ENCODE assay signal across 1 cellular context in the genomic region with DNA sequence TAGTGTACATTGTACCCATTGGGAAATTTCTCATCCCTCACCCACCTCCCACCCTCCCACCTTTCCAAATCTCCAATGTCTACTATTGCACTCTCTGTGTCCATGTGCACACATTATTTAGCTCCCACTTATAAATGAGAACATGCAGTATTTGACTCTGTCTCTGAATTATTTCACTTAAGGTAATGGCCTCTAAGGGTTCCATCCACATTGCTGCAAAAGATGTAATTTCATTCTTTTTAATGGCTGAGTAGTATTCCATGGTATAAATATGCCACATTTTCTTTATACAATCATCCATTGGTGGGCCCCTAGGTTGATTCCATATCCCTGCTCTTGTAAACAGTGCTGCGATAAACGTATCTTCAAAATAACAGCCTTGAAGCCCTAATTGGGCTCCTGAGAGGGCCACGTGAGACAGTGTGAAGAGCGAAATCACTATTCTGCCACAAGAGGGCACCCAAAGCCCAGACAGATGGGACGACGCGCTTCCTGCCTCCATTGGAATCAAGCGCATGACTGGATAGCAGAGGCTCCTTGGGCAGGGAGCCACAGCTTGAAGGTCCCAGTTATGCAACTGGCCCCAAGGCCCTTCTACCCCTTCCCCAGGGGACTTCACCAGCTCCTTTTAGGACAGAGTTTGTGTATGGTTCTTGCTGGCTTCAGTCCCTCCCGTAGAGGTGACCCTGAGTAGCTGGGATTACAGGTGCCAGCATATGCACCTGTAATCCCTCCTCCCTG.
TF ChIP-seq lines count a peak whose summit lies in the region.

No MANE protein-coding gene starts in this region.

TF ChIP-seq in K562, 482 proteins besides CTCF, POLR2A, EP300 and RAD21 (continues in another document):
- TF ChIP-seq, protein P1, sequence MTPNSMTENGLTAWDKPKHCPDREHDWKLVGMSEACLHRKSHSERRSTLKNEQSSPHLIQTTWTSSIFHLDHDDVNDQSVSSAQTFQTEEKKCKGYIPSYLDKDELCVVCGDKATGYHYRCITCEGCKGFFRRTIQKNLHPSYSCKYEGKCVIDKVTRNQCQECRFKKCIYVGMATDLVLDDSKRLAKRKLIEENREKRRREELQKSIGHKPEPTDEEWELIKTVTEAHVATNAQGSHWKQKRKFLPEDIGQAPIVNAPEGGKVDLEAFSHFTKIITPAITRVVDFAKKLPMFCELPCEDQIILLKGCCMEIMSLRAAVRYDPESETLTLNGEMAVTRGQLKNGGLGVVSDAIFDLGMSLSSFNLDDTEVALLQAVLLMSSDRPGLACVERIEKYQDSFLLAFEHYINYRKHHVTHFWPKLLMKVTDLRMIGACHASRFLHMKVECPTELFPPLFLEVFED (CRISPR knock-in tag; conservative IDR thresholded peaks at IDR 0.05), result no peak
- TF ChIP-seq ESRRA (IDR thresholded peaks at IDR 0.05; ENCODE audit: borderline replicate concordance, low read depth), result no peak
- TF ChIP-seq CC2D1A (IDR thresholded peaks at IDR 0.05), result peak; percentile 75
- peak in 1 of 2 experiments; percentile 71; a peak in 1 of 3 replicates for TF ChIP-seq CBX3 (IDR thresholded peaks at IDR 0.05; ENCODE audit: borderline replicate concordance in 1 of 2, low read length in 2 of 2)
- TF ChIP-seq, protein P2, sequence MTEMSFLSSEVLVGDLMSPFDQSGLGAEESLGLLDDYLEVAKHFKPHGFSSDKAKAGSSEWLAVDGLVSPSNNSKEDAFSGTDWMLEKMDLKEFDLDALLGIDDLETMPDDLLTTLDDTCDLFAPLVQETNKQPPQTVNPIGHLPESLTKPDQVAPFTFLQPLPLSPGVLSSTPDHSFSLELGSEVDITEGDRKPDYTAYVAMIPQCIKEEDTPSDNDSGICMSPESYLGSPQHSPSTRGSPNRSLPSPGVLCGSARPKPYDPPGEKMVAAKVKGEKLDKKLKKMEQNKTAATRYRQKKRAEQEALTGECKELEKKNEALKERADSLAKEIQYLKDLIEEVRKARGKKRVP (CRISPR knock-in tag; IDR thresholded peaks at IDR 0.05), result no peak
- TF ChIP-seq, protein P3, sequence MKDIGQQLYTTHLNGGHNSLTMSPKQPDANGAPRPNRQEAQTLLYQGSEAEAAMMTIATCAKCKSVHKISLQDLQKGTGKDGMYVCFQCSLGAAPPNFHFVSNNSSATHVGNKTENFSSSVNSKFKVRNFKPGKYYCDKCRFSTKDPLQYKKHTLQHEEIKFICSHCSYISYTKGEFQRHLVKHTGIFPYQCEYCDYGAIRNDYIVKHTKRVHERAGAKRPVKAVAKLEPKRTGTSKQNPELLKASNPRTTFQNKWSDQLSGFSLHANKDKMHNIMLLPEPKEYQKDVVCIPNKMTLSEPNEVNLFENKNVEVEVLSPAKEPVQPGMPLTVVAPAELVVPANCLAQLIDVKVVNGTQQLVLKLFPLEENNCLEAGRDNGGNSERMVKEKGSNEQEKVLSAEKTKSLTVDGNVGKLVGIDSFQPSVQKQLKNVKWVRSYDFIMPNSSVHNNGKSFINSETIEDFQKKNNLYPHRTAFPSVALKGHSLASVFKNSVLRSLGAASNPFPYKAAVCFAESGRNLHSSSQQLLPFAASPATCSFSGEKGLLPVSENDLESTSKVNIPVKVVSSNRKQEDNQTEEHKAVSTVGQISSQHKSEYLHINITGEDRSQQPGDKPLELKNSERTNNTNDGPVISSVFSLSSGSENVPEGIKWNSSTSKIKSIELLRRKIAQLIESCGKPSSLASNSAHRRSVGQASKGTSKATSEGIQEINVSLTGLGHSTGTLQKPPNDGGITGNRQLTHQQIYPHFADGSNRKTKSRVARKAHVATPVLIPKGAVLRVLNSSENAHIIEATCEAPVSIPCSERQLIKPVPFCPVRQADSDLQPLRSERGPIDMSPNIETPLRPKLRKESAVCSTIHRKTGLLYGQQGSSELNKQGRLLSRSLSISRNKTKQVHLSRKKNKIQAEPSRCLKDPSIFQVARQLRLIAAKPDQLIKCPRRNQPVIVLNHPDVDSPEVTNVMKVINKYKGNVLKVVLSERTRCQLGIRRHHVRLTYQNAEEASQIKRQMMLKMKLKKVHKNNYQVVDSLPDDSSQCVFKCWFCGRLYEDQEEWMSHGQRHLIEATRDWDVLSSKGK (CRISPR knock-in tag; IDR thresholded peaks at IDR 0.05), result no peak
- TF ChIP-seq, protein P4, sequence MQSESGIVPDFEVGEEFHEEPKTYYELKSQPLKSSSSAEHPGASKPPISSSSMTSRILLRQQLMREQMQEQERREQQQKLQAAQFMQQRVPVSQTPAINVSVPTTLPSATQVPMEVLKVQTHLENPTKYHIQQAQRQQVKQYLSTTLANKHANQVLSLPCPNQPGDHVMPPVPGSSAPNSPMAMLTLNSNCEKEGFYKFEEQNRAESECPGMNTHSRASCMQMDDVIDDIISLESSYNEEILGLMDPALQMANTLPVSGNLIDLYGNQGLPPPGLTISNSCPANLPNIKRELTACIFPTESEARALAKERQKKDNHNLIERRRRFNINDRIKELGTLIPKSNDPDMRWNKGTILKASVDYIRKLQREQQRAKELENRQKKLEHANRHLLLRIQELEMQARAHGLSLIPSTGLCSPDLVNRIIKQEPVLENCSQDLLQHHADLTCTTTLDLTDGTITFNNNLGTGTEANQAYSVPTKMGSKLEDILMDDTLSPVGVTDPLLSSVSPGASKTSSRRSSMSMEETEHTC (IDR thresholded peaks at IDR 0.05), result peak; percentile 53
- TF ChIP-seq, protein P5, sequence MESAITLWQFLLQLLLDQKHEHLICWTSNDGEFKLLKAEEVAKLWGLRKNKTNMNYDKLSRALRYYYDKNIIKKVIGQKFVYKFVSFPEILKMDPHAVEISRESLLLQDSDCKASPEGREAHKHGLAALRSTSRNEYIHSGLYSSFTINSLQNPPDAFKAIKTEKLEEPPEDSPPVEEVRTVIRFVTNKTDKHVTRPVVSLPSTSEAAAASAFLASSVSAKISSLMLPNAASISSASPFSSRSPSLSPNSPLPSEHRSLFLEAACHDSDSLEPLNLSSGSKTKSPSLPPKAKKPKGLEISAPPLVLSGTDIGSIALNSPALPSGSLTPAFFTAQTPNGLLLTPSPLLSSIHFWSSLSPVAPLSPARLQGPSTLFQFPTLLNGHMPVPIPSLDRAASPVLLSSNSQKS (CRISPR knock-in tag; IDR thresholded peaks at IDR 0.05), result no peak
- no peak for TF ChIP-seq CXXC5 (CRISPR knock-in tag; IDR thresholded peaks at IDR 0.05)
- no peak for TF ChIP-seq ATF7 (IDR thresholded peaks at IDR 0.05)
- TF ChIP-seq MTF1 (CRISPR knock-in tag; IDR thresholded peaks at IDR 0.05; ENCODE audit: borderline replicate concordance), result no peak
- TF ChIP-seq YY1 (IDR thresholded peaks at IDR 0.05; ENCODE audit: borderline replicate concordance in 1 of 3, control insufficient read depth in 1 of 3, extremely low read depth in 1 of 3, insufficient read depth in 3 of 3, insufficient read length in 1 of 3, insufficient replicate concordance in 2 of 3, low read depth in 1 of 3, low read length in 2 of 3), result peak in 2 of 3 experiments; percentile 47 to 71
- TF ChIP-seq, protein P6, sequence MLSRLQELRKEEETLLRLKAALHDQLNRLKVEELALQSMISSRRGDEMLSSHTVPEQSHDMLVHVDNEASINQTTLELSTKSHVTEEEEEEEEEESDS (CRISPR knock-in tag; IDR thresholded peaks at IDR 0.05), result no peak
- TF ChIP-seq RBBP5 (IDR thresholded peaks at IDR 0.05; ENCODE audit: borderline replicate concordance, insufficient read depth, low read length, poor library complexity, severe bottlenecking), result no peak
- TF ChIP-seq STAG1 (CRISPR knock-in tag; IDR thresholded peaks at IDR 0.05; ENCODE audit: borderline replicate concordance), result peak; percentile 41; the same call in 1 of the 2 replicates
- TF ChIP-seq ZNF253 (CRISPR knock-in tag; conservative IDR thresholded peaks at IDR 0.05), result no peak
- 0 out of 2 replicates have a peak, but pooled peaks have one; percentile 16 for TF ChIP-seq ARID2 (IDR thresholded peaks at IDR 0.05)
- no peak for TF ChIP-seq XRCC3 (IDR thresholded peaks at IDR 0.05)
- TF ChIP-seq TOE1 (IDR thresholded peaks at IDR 0.05; ENCODE audit: borderline replicate concordance), result 0 out of 2 replicates have a peak, but pooled peaks have one; percentile 41
- TF ChIP-seq TOE1 (CRISPR knock-in tag; IDR thresholded peaks at IDR 0.05; ENCODE audit: borderline replicate concordance, low read depth), result no peak
- TF ChIP-seq BRF1 (IDR thresholded peaks at IDR 0.05; ENCODE audit: borderline replicate concordance, extremely low read depth, insufficient read length), result no peak
- TF ChIP-seq NFATC3 (IDR thresholded peaks at IDR 0.05), result no peak
- TF ChIP-seq BCOR (IDR thresholded peaks at IDR 0.05), result no peak
- TF ChIP-seq ETV5 (CRISPR knock-in tag; IDR thresholded peaks at IDR 0.05; ENCODE audit: low read depth), result no peak
- TF ChIP-seq GTF2E2 (tag; IDR thresholded peaks at IDR 0.05), result no peak
- TF ChIP-seq TCF3 (CRISPR knock-in tag; IDR thresholded peaks at IDR 0.05), result 0 out of 2 replicates have a peak, but pooled peaks have one; percentile 7
- no peak for TF ChIP-seq NCOR1 (IDR thresholded peaks at IDR 0.05)
- no peak for TF ChIP-seq ADNP (tag; IDR thresholded peaks at IDR 0.05)
- TF ChIP-seq TEAD4 (IDR thresholded peaks at IDR 0.05; ENCODE audit: low read length), result peak; percentile 32; the same call in 1 of the 2 replicates
- no peak for TF ChIP-seq TEAD4 (CRISPR knock-in tag; IDR thresholded peaks at IDR 0.05; ENCODE audit: borderline replicate concordance)
- TF ChIP-seq, protein P7, sequence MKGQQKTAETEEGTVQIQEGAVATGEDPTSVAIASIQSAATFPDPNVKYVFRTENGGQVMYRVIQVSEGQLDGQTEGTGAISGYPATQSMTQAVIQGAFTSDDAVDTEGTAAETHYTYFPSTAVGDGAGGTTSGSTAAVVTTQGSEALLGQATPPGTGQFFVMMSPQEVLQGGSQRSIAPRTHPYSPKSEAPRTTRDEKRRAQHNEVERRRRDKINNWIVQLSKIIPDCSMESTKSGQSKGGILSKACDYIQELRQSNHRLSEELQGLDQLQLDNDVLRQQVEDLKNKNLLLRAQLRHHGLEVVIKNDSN (CRISPR knock-in tag; IDR thresholded peaks at IDR 0.05), result peak; percentile 80
- TF ChIP-seq, protein P8, sequence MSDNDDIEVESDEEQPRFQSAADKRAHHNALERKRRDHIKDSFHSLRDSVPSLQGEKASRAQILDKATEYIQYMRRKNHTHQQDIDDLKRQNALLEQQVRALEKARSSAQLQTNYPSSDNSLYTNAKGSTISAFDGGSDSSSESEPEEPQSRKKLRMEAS (CRISPR knock-in tag; IDR thresholded peaks at IDR 0.05), result peak; percentile 88
- TF ChIP-seq, protein P9, sequence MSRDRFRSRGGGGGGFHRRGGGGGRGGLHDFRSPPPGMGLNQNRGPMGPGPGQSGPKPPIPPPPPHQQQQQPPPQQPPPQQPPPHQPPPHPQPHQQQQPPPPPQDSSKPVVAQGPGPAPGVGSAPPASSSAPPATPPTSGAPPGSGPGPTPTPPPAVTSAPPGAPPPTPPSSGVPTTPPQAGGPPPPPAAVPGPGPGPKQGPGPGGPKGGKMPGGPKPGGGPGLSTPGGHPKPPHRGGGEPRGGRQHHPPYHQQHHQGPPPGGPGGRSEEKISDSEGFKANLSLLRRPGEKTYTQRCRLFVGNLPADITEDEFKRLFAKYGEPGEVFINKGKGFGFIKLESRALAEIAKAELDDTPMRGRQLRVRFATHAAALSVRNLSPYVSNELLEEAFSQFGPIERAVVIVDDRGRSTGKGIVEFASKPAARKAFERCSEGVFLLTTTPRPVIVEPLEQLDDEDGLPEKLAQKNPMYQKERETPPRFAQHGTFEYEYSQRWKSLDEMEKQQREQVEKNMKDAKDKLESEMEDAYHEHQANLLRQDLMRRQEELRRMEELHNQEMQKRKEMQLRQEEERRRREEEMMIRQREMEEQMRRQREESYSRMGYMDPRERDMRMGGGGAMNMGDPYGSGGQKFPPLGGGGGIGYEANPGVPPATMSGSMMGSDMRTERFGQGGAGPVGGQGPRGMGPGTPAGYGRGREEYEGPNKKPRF (IDR thresholded peaks at IDR 0.05; ENCODE audit: low read depth, low read length), result no peak
- no peak for TF ChIP-seq DNMT1 (IDR thresholded peaks at IDR 0.05)
- no peak for TF ChIP-seq MCM2 (IDR thresholded peaks at IDR 0.05; ENCODE audit: low read depth)
- no peak for TF ChIP-seq HMGN3 (IDR thresholded peaks at IDR 0.05; ENCODE audit: borderline replicate concordance, extremely low read depth, insufficient read length, low read depth, low read length)
- TF ChIP-seq ZNF12 (CRISPR knock-in tag; IDR thresholded peaks at IDR 0.05), result no peak
- TF ChIP-seq, protein P10, sequence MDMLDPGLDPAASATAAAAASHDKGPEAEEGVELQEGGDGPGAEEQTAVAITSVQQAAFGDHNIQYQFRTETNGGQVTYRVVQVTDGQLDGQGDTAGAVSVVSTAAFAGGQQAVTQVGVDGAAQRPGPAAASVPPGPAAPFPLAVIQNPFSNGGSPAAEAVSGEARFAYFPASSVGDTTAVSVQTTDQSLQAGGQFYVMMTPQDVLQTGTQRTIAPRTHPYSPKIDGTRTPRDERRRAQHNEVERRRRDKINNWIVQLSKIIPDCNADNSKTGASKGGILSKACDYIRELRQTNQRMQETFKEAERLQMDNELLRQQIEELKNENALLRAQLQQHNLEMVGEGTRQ (CRISPR knock-in tag; IDR thresholded peaks at IDR 0.05), result peak; percentile 67
- peak; percentile 82 for TF ChIP-seq MYC (IDR thresholded peaks at IDR 0.05; ENCODE audit: low read depth, low read length)
- no peak for TF ChIP-seq MYC (CRISPR knock-in tag; IDR thresholded peaks at IDR 0.05; ENCODE audit: borderline replicate concordance, low read depth)
- TF ChIP-seq MYNN (IDR thresholded peaks at IDR 0.05), result peak; percentile 95
- TF ChIP-seq MYNN (CRISPR knock-in tag; IDR thresholded peaks at IDR 0.05), result no peak
- TF ChIP-seq XRCC5 (IDR thresholded peaks at IDR 0.05; ENCODE audit: low read depth, low read length), result no peak
- no peak for TF ChIP-seq ZNF140 (CRISPR knock-in tag; IDR thresholded peaks at IDR 0.05)
- TF ChIP-seq ZNF23 (CRISPR knock-in tag; IDR thresholded peaks at IDR 0.05), result no peak
- TF ChIP-seq FOSL1 (tag; conservative IDR thresholded peaks at IDR 0.05), result no peak
- peak; percentile 85 for TF ChIP-seq SMC3 (conservative IDR thresholded peaks at IDR 0.05; ENCODE audit: insufficient read depth, low read depth, low read length)
- TF ChIP-seq, protein P11, sequence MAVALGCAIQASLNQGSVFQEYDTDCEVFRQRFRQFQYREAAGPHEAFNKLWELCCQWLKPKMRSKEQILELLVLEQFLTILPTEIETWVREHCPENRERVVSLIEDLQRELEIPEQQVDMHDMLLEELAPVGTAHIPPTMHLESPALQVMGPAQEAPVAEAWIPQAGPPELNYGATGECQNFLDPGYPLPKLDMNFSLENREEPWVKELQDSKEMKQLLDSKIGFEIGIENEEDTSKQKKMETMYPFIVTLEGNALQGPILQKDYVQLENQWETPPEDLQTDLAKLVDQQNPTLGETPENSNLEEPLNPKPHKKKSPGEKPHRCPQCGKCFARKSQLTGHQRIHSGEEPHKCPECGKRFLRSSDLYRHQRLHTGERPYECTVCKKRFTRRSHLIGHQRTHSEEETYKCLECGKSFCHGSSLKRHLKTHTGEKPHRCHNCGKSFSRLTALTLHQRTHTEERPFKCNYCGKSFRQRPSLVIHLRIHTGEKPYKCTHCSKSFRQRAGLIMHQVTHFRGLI (CRISPR knock-in tag; IDR thresholded peaks at IDR 0.05), result no peak
- TF ChIP-seq ZNF551 (CRISPR knock-in tag; IDR thresholded peaks at IDR 0.05), result no peak
- no peak for TF ChIP-seq KLF13 (tag; IDR thresholded peaks at IDR 0.05; ENCODE audit: borderline replicate concordance, low read depth)
- no peak for TF ChIP-seq SMARCE1 (IDR thresholded peaks at IDR 0.05)
- no peak for TF ChIP-seq SPI1 (IDR thresholded peaks at IDR 0.05; ENCODE audit: borderline replicate concordance, low read depth, low read length)
- TF ChIP-seq PYGO2 (tag; IDR thresholded peaks at IDR 0.05), result no peak
- no peak for TF ChIP-seq FOXK1 (CRISPR knock-in tag; IDR thresholded peaks at IDR 0.05; ENCODE audit: borderline replicate concordance)
- TF ChIP-seq CEBPB (tag; IDR thresholded peaks at IDR 0.05), result peak; percentile 31; the same call in 1 of the 2 replicates
- TF ChIP-seq GTF2A2 (tag; IDR thresholded peaks at IDR 0.05), result no peak
- no peak for TF ChIP-seq TFAM (CRISPR knock-in tag; conservative IDR thresholded peaks at IDR 0.05)
